In genomic region chr5:4097194-4097593, GRCh38 we compare ENCODE assay signal across 32 cellular contexts.
"Had no signal": no experiment of that assay in that cellular context is flagged by ENCODE, and none has a peak within 500 bp of the region (broad histone marks: within the 10 kb centered on the region; RNA-seq: fewer than 3 reads in every experiment).

No MANE protein-coding gene starts in this region.

- H3K36me3 ChIP-seq: adrenal gland, MG63 had no signal

- H3K9me3 ChIP-seq: adrenal gland, MG63 had no signal

- H3K4me3 ChIP-seq: adrenal gland, MG63, PC-9 had no signal

- H3K27me3 ChIP-seq: adrenal gland, MG63 had no signal

- H3K36me3 Mint-ChIP-seq: activated CD4-positive, alpha-beta memory T cell treated with anti-CD3 and anti-CD28 coated beads for 36 hours; activated naive CD4-positive, alpha-beta T cell treated with anti-CD3 and anti-CD28 coated beads, Interleukin-2, amount 50 U/mL, for 72 hours; brain had no signal

- H3K4me3 Mint-ChIP-seq: activated B cell treated with CpG ODN at 0.5 μM for 24 hours; activated CD4-positive, alpha-beta memory T cell treated with anti-CD3 and anti-CD28 coated beads for 36 hours; activated naive CD4-positive, alpha-beta T cell treated with anti-CD3 and anti-CD28 coated beads for 36 hours; activated T-cell treated with anti-CD3 and anti-CD28 coated beads, Interleukin-2, amount 50 U/mL, for 4 hours; activated T-helper 1 cell treated with anti-CD3 and anti-CD28 coated beads, Interleukin-12 subunit alpha, Interleukin-12 subunit beta, Interleukin-2, Interleukin-4 antibody, amounts not matched to agents 30 ng/mL and 10 ng/mL and 1 ng/mL, durations not matched to agents 14 hours and 24 hours and 36 hours; brain had no signal

- H3K4me1 Mint-ChIP-seq: activated B cell treated with CpG ODN at 0.5 μM for 24 hours had no signal

- H3K4me1 ChIP-seq: adrenal gland had no signal

- ATAC-seq: activated naive CD4-positive, alpha-beta T cell treated with anti-CD3 and anti-CD28 coated beads, Interleukin-2, amount 50 U/mL, for 72 hours; activated T-cell treated with anti-CD3 and anti-CD28 coated beads, Interleukin-2, amount 50 U/mL, for 4 hours had no signal

- DNase-seq: activated B cell treated with CpG ODN at 0.5 μM for 24 hours; activated CD4-positive, alpha-beta memory T cell treated with anti-CD3 and anti-CD28 coated beads for 36 hours; activated CD4-positive, alpha-beta T cell treated with anti-CD3 and anti-CD28 coated beads for 4 hours; activated CD4-positive, alpha-beta T cell treated with anti-CD3 and anti-CD28 coated beads, Interleukin-2, amount 50 U/mL, for 1 hour; activated CD4-positive, CD25-positive, alpha-beta regulatory T cell treated with anti-CD3 and anti-CD28 coated beads, Interleukin-2, amount 50 U/mL, for 72 hours; activated CD8-positive, alpha-beta memory T cell treated with anti-CD3 and anti-CD28 coated beads, Interleukin-2, amount 50 U/mL, for 4 hours; activated gamma-delta T cell treated with Interleukin-2 at 50 U/mL for 16 hours; activated naive CD4-positive, alpha-beta T cell treated with anti-CD3 and anti-CD28 coated beads for 36 hours; activated T-cell treated with anti-CD3 and anti-CD28 coated beads for 4 hours; activated T-cell treated with anti-CD3 and anti-CD28 coated beads, Interleukin-2, amount 50 U/mL, for 4 hours; adrenal gland; central memory CD4-positive, alpha-beta T cell; Karpas-422; MG63; NCI-H1048; NCI-H1105 treated with DMSO at 0.1 percent for 48 hours; NCI-H1436; NCI-H1694; NCI-H2029; NCI-H510A; NK-92 treated with Interleukin-12 subunit alpha and Interleukin-12 subunit beta, amount 100 ng/mL, for 24 hours; PC-9; Right ventricle myocardium superior; SW 1271; T-helper 1 cell; T-helper 2 cell; T-helper 9 cell had no signal

- H3K27ac Mint-ChIP-seq: activated B cell treated with CpG ODN at 0.5 μM for 24 hours; activated CD4-positive, alpha-beta memory T cell treated with anti-CD3 and anti-CD28 coated beads for 36 hours; activated naive CD4-positive, alpha-beta T cell treated with anti-CD3 and anti-CD28 coated beads for 36 hours; activated naive CD4-positive, alpha-beta T cell treated with anti-CD3 and anti-CD28 coated beads, Interleukin-2, amount 50 U/mL, for 72 hours; activated T-helper 1 cell treated with anti-CD3 and anti-CD28 coated beads, Interleukin-12 subunit alpha, Interleukin-12 subunit beta, Interleukin-2, Interleukin-4 antibody, amounts not matched to agents 30 ng/mL and 10 ng/mL and 1 ng/mL, durations not matched to agents 14 hours and 24 hours and 36 hours; brain had no signal

- H3K9me3 Mint-ChIP-seq: activated B cell treated with CpG ODN at 0.5 μM for 24 hours had no signal

- H3K27ac ChIP-seq: adrenal gland, PC-9, RWPE1, VCaP had no signal

- H3K27me3 Mint-ChIP-seq: activated B cell treated with CpG ODN at 0.5 μM for 24 hours; activated CD4-positive, alpha-beta memory T cell treated with anti-CD3 and anti-CD28 coated beads for 36 hours had no signal
